ENCODE assay signal across 9 cellular contexts in the genomic region with DNA sequence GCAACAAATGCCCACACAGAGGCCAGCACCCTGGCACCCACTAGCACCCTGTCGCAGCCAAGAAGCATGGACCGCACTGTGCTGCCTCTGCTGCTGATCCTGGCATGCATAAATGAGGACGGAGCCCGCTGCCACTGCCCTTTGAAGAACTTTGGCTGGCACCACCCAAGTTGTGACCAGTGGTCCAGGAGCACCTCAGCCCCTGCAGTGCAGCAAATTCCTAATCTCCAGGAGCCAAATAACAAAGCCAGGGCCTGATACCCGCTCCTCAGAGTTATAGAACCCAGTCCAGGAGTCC.
"Had no signal": no experiment of that assay in that cellular context is flagged by ENCODE, and none has a peak within 500 bp of the region (broad histone marks: within the 10 kb centered on the region; RNA-seq: fewer than 3 reads in every experiment).

No MANE protein-coding gene starts in this region.

- H3K9me3 ChIP-seq: HAP-1 had no signal

- H3K4me3 Mint-ChIP-seq: HFFc6, IgD-negative memory B cell had no signal

- H3K4me1 Mint-ChIP-seq: IgD-negative memory B cell had no signal

- DNase-seq: GM23248, GOT3, H7, HFFc6 had no signal

- FAIRE-seq: HepG2 had no signal

- H3K4me3 ChIP-seq: GM23248, HAP-1 had no signal

- H3K9me3 Mint-ChIP-seq: HFFc6 had no signal

- H3K9ac ChIP-seq: GM23248 had no signal

- H3K27me3 Mint-ChIP-seq: IgD-negative memory B cell had no signal

- H3K27ac ChIP-seq: GM23248, HL-60 had no signal

- H3K36me3 ChIP-seq: HAP-1 had no signal

- H3K36me3 Mint-ChIP-seq: IgD-negative memory B cell had no signal

- H3K27ac Mint-ChIP-seq: HFFc6, IgD-negative memory B cell had no signal

- H2AFZ ChIP-seq: GM23248 had no signal

- H3K4me1 ChIP-seq: HAP-1 had no signal

- ATAC-seq: HCT116, HepG2 had no signal
